Comparison of ENCODE assay signal across 8 cellular contexts in the genomic region with DNA sequence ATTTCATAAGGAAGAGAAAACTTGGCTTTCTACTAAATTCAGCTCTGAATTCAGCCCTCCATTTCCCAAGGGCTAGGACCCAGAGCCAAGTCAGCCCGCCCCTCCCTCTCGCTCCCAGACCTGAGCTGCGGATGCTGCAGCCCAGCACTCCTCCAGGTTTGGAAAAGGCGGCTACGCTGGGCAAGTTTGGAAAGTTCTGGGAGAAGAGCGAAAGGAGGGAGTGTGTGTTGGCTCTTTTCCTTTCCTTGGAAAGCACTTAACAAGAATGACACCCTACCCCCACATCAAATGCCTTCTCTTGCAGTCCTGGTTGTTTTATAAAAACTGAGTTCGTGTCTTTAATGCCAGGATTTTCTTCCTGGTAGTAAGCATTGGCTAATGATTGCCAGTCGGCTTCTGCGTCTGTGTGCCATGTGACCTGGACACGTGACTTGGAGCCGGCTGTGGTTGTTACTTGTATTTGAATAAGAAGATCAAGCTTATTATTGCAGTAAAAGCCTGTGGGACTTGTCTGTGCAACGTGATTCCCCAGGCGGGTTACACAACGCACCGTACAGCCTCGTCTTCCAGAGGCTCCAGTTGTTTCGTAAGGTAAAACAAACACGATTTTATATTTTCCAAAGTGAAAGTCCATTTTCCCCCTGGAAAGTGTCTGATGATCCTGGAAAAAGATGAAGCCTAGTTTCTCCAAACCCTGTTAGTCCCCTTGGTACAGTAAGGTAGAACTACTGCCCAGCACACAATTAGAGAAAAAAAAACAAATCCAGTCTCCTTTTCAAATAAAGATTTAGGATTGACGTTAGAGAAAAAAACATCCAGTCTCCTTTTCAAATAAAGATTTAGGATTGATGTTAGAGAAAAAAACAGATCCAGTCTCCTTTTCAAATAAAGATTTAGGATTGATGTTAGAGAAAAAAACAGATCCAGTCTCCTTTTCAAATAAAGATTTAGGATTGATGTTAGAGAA.
A peak's percentile ranks its signal among the peaks of the same experiment; 100 is the strongest.
DNase-seq lines count a peak whose midpoint lies in the region; ATAC-seq and TF ChIP-seq lines count a peak whose summit lies in the region.

No MANE protein-coding gene starts in this region.

- no peak for TF ChIP-seq CTCF in C4-2B (conservative IDR thresholded peaks at IDR 0.05)
- no peak for TF ChIP-seq CTCF in epithelial cell of esophagus (IDR thresholded peaks at IDR 0.05; ENCODE audit: insufficient read depth, low read depth, low read length, missing control alignments)

- ATAC-seq in GM19372 (IDR thresholded peaks at IDR 0.05; ENCODE audit: low read depth, unreplicated experiment), result peak; percentile 57

- DNase-seq in HK-2 (ENCODE audit: unreplicated experiment) (peak; percentile 44), NOMO-1 treated with DMSO at 0.1 percent for 48 hours (lab: John Stamatoyannopoulos, UW; ENCODE audit: unreplicated experiment) (peak; percentile 92), epithelial cell of esophagus (ENCODE audit: low read depth) (peak; percentile 98), midbrain (lab: John Stamatoyannopoulos, UW) (peak; percentile 92)
- peak; percentile 72 for DNase-seq in activated CD8-positive, alpha-beta memory T cell treated with anti-CD3 and anti-CD28 coated beads, Interleukin-2, amount 50 U/mL, for 48 hours
- peak; percentile 39 for DNase-seq in stimulated activated CD8-positive, alpha-beta memory T cell treated with anti-CD3 and anti-CD28 coated beads, Interleukin-4, amount 100 ng/mL, for 24 hours (ENCODE audit: low read depth)

- peak overlapping the region; percentile 79 for H3K27ac ChIP-seq in C4-2B

- H3K4me3 ChIP-seq in epithelial cell of esophagus (ENCODE audit: low read length), result peak overlapping the region; percentile 62

Comparison
In these comparisons a context has a peak if more than half of its experiments do, and no peak if none do; other contexts are left out.
1. Peak in every context shown above with its lines: DNase-seq, ATAC-seq, H3K4me3 ChIP-seq and H3K27ac ChIP-seq.
2. DNase-seq: peak in every context shown above with its lines; median percentile 98 in epithelial cell of esophagus; 92 in NOMO-1 treated with DMSO at 0.1 percent for 48 hours; 92 in midbrain; 72 in activated CD8-positive, alpha-beta memory T cell treated with anti-CD3 and anti-CD28 coated beads, Interleukin-2, amount 50 U/mL, for 48 hours; 44 in HK-2; 39 in stimulated activated CD8-positive, alpha-beta memory T cell treated with anti-CD3 and anti-CD28 coated beads, Interleukin-4, amount 100 ng/mL, for 24 hours.